Comparison of ENCODE assay signal across 1 cellular context in the genomic region with DNA sequence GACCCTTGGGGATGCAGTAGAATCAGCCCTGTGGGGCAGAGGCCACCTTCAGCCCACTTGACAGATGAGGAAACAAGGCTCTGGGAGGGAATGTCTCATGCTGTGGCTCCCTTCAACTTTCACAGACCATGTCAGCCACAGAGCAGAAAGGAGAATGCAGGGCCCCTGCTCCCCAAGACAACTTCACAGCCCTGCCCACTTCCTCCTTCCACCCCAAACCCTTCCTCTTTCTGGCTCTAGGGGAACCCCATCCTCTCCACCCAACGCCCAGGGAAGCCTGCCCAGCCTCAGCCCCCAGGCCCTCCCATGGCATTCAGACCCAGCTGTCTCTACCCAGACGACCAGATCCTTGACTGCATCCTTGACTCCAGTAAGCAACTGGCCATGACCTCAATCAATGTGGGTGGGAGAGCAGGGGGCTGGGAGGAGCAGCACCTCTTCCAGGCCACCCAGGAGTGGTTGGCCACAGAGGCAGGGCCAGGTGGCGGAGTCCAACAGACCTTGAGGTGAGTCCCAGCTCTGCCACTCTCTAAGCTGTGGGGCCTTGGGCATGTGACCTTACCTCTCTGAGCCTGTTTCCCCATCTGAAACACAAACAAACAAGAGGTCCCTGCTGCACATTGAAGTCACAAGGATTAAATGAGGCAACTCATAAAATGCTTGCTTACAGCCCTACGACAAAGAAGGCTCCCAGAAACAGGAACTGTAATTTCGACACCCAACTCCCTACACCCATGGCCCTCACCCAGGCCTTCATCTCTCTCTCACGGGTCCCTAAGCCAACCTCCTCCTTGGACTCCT.
TF ChIP-seq lines count a peak whose summit lies in the region.

No MANE protein-coding gene starts in this region.

TF ChIP-seq in GM12878, 131 proteins besides CTCF, POLR2A, EP300 and RAD21 (continued from another document and continues in another):
- TF ChIP-seq, protein P1, sequence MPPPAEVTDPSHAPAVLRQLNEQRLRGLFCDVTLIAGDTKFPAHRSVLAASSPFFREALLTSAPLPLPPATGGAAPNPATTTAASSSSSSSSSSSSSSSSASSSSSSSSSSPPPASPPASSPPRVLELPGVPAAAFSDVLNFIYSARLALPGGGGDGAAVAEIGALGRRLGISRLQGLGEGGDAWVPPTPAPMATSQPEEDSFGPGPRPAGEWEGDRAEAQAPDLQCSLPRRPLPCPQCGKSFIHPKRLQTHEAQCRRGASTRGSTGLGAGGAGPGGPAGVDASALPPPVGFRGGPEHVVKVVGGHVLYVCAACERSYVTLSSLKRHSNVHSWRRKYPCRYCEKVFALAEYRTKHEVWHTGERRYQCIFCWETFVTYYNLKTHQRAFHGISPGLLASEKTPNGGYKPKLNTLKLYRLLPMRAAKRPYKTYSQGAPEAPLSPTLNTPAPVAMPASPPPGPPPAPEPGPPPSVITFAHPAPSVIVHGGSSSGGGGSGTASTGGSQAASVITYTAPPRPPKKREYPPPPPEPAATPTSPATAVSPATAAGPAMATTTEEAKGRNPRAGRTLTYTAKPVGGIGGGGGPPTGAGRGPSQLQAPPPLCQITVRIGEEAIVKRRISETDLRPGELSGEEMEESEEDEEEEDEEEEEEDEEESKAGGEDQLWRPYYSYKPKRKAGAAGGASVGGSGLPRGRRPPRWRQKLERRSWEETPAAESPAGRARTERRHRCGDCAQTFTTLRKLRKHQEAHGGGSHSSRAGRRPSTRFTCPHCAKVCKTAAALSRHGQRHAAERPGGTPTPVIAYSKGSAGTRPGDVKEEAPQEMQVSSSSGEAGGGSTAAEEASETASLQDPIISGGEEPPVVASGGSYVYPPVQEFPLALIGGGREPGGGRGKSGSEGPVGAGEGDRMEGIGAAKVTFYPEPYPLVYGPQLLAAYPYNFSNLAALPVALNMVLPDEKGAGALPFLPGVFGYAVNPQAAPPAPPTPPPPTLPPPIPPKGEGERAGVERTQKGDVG (CRISPR knock-in tag; IDR thresholded peaks at IDR 0.05), result no peak
- TF ChIP-seq NR2C2 (IDR thresholded peaks at IDR 0.05; ENCODE audit: borderline replicate concordance, control insufficient read depth, insufficient read length, low read depth) (no peak), GABPA (IDR thresholded peaks at IDR 0.05; ENCODE audit: low read depth) (no peak), CHD2 (IDR thresholded peaks at IDR 0.05; ENCODE audit: borderline replicate concordance, low read depth, low read length) (no peak; the same call in 1 of the 2 replicates), BRCA1 (IDR thresholded peaks at IDR 0.05; ENCODE audit: low read depth, low read length) (no peak), RCOR1 (conservative IDR thresholded peaks at IDR 0.05; ENCODE audit: low read depth, low read length) (peak; percentile 87; the same call in 1 of the 2 replicates), SMARCA5 (IDR thresholded peaks at IDR 0.05) (peak; percentile 91), CHD4 (IDR thresholded peaks at IDR 0.05) (no peak), STAT3 (IDR thresholded peaks at IDR 0.05; ENCODE audit: low read depth, low read length) (no peak), MEF2A (IDR thresholded peaks at IDR 0.05; ENCODE audit: insufficient read depth, low read depth, low read length) (no peak), ZNF384 (IDR thresholded peaks at IDR 0.05; ENCODE audit: borderline replicate concordance, low read depth, low read length) (no peak), FOXK2 (IDR thresholded peaks at IDR 0.05) (no peak), BACH1 (IDR thresholded peaks at IDR 0.05; ENCODE audit: borderline replicate concordance) (peak; percentile 48; the same call in 1 of the 2 replicates), CREB1 (IDR thresholded peaks at IDR 0.05; ENCODE audit: low read depth) (no peak), SMC3 (IDR thresholded peaks at IDR 0.05; ENCODE audit: borderline replicate concordance, low read length) (no peak), TARDBP (IDR thresholded peaks at IDR 0.05; ENCODE audit: borderline replicate concordance) (no peak), PAX5 (IDR thresholded peaks at IDR 0.05; ENCODE audit: borderline replicate concordance, low read depth, low read length) (peak; percentile 26; the same call in 1 of the 2 replicates), ZBED1 (IDR thresholded peaks at IDR 0.05; ENCODE audit: borderline replicate concordance) (no peak), RB1 (IDR thresholded peaks at IDR 0.05; ENCODE audit: borderline replicate concordance) (no peak), EGR1 (IDR thresholded peaks at IDR 0.05; ENCODE audit: borderline replicate concordance in 1 of 2, low read depth in 2 of 2, low read length in 2 of 2) (no peak), BCL11A (IDR thresholded peaks at IDR 0.05; ENCODE audit: low read depth, low read length) (no peak), BHLHE40 (IDR thresholded peaks at IDR 0.05; ENCODE audit: borderline replicate concordance in 1 of 2, low read depth in 2 of 2, low read length in 1 of 2) (0 out of 4 replicates have a peak, but pooled peaks of 1 of the 2 experiments have one; percentile 8), RAD51 (IDR thresholded peaks at IDR 0.05) (no peak), ZNF24 (IDR thresholded peaks at IDR 0.05) (no peak), BMI1 (IDR thresholded peaks at IDR 0.05; ENCODE audit: borderline replicate concordance) (no peak), CBX3 (IDR thresholded peaks at IDR 0.05; ENCODE audit: borderline replicate concordance, low read depth) (no peak), NBN (IDR thresholded peaks at IDR 0.05) (peak; percentile 88), MYB (IDR thresholded peaks at IDR 0.05; ENCODE audit: borderline replicate concordance, low read depth, low read length) (no peak), ZNF207 (IDR thresholded peaks at IDR 0.05; ENCODE audit: borderline replicate concordance) (no peak)
- TF ChIP-seq, protein P2, sequence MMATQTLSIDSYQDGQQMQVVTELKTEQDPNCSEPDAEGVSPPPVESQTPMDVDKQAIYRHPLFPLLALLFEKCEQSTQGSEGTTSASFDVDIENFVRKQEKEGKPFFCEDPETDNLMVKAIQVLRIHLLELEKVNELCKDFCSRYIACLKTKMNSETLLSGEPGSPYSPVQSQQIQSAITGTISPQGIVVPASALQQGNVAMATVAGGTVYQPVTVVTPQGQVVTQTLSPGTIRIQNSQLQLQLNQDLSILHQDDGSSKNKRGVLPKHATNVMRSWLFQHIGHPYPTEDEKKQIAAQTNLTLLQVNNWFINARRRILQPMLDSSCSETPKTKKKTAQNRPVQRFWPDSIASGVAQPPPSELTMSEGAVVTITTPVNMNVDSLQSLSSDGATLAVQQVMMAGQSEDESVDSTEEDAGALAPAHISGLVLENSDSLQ (IDR thresholded peaks at IDR 0.05), result peak; percentile 26; the same call in 1 of the 2 replicates
- TF ChIP-seq, protein P3, sequence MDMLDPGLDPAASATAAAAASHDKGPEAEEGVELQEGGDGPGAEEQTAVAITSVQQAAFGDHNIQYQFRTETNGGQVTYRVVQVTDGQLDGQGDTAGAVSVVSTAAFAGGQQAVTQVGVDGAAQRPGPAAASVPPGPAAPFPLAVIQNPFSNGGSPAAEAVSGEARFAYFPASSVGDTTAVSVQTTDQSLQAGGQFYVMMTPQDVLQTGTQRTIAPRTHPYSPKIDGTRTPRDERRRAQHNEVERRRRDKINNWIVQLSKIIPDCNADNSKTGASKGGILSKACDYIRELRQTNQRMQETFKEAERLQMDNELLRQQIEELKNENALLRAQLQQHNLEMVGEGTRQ (IDR thresholded peaks at IDR 0.05; ENCODE audit: borderline replicate concordance, low read depth, low read length), result no peak
- TF ChIP-seq, protein P4, sequence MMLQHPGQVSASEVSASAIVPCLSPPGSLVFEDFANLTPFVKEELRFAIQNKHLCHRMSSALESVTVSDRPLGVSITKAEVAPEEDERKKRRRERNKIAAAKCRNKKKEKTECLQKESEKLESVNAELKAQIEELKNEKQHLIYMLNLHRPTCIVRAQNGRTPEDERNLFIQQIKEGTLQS (IDR thresholded peaks at IDR 0.05; ENCODE audit: borderline replicate concordance, extremely low read depth, low read depth, low read length), result no peak
- TF ChIP-seq, protein P5, sequence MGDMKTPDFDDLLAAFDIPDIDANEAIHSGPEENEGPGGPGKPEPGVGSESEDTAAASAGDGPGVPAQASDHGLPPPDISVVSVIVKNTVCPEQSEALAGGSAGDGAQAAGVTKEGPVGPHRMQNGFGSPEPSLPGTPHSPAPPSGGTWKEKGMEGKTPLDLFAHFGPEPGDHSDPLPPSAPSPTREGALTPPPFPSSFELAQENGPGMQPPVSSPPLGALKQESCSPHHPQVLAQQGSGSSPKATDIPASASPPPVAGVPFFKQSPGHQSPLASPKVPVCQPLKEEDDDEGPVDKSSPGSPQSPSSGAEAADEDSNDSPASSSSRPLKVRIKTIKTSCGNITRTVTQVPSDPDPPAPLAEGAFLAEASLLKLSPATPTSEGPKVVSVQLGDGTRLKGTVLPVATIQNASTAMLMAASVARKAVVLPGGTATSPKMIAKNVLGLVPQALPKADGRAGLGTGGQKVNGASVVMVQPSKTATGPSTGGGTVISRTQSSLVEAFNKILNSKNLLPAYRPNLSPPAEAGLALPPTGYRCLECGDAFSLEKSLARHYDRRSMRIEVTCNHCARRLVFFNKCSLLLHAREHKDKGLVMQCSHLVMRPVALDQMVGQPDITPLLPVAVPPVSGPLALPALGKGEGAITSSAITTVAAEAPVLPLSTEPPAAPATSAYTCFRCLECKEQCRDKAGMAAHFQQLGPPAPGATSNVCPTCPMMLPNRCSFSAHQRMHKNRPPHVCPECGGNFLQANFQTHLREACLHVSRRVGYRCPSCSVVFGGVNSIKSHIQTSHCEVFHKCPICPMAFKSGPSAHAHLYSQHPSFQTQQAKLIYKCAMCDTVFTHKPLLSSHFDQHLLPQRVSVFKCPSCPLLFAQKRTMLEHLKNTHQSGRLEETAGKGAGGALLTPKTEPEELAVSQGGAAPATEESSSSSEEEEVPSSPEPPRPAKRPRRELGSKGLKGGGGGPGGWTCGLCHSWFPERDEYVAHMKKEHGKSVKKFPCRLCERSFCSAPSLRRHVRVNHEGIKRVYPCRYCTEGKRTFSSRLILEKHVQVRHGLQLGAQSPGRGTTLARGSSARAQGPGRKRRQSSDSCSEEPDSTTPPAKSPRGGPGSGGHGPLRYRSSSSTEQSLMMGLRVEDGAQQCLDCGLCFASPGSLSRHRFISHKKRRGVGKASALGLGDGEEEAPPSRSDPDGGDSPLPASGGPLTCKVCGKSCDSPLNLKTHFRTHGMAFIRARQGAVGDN (IDR thresholded peaks at IDR 0.05), result peak; percentile 64; the same call in 1 of the 2 replicates
- TF ChIP-seq, protein P6, sequence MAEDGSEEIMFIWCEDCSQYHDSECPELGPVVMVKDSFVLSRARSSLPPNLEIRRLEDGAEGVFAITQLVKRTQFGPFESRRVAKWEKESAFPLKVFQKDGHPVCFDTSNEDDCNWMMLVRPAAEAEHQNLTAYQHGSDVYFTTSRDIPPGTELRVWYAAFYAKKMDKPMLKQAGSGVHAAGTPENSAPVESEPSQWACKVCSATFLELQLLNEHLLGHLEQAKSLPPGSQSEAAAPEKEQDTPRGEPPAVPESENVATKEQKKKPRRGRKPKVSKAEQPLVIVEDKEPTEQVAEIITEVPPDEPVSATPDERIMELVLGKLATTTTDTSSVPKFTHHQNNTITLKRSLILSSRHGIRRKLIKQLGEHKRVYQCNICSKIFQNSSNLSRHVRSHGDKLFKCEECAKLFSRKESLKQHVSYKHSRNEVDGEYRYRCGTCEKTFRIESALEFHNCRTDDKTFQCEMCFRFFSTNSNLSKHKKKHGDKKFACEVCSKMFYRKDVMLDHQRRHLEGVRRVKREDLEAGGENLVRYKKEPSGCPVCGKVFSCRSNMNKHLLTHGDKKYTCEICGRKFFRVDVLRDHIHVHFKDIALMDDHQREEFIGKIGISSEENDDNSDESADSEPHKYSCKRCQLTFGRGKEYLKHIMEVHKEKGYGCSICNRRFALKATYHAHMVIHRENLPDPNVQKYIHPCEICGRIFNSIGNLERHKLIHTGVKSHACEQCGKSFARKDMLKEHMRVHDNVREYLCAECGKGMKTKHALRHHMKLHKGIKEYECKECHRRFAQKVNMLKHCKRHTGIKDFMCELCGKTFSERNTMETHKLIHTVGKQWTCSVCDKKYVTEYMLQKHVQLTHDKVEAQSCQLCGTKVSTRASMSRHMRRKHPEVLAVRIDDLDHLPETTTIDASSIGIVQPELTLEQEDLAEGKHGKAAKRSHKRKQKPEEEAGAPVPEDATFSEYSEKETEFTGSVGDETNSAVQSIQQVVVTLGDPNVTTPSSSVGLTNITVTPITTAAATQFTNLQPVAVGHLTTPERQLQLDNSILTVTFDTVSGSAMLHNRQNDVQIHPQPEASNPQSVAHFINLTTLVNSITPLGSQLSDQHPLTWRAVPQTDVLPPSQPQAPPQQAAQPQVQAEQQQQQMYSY (CRISPR knock-in tag; IDR thresholded peaks at IDR 0.05), result no peak
- TF ChIP-seq, protein P7, sequence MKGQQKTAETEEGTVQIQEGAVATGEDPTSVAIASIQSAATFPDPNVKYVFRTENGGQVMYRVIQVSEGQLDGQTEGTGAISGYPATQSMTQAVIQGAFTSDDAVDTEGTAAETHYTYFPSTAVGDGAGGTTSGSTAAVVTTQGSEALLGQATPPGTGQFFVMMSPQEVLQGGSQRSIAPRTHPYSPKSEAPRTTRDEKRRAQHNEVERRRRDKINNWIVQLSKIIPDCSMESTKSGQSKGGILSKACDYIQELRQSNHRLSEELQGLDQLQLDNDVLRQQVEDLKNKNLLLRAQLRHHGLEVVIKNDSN (IDR thresholded peaks at IDR 0.05; ENCODE audit: borderline replicate concordance, extremely low read length, insufficient read depth, low read depth, low read length), result peak; percentile 40
- TF ChIP-seq, protein P8, sequence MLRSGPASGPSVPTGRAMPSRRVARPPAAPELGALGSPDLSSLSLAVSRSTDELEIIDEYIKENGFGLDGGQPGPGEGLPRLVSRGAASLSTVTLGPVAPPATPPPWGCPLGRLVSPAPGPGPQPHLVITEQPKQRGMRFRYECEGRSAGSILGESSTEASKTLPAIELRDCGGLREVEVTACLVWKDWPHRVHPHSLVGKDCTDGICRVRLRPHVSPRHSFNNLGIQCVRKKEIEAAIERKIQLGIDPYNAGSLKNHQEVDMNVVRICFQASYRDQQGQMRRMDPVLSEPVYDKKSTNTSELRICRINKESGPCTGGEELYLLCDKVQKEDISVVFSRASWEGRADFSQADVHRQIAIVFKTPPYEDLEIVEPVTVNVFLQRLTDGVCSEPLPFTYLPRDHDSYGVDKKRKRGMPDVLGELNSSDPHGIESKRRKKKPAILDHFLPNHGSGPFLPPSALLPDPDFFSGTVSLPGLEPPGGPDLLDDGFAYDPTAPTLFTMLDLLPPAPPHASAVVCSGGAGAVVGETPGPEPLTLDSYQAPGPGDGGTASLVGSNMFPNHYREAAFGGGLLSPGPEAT (IDR thresholded peaks at IDR 0.05; ENCODE audit: low read depth), result peak; percentile 89
- TF ChIP-seq, protein P9, sequence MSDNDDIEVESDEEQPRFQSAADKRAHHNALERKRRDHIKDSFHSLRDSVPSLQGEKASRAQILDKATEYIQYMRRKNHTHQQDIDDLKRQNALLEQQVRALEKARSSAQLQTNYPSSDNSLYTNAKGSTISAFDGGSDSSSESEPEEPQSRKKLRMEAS (IDR thresholded peaks at IDR 0.05; ENCODE audit: low read depth, low read length), result no peak
